ENCODE assay signal across 8 cellular contexts in the genomic region with DNA sequence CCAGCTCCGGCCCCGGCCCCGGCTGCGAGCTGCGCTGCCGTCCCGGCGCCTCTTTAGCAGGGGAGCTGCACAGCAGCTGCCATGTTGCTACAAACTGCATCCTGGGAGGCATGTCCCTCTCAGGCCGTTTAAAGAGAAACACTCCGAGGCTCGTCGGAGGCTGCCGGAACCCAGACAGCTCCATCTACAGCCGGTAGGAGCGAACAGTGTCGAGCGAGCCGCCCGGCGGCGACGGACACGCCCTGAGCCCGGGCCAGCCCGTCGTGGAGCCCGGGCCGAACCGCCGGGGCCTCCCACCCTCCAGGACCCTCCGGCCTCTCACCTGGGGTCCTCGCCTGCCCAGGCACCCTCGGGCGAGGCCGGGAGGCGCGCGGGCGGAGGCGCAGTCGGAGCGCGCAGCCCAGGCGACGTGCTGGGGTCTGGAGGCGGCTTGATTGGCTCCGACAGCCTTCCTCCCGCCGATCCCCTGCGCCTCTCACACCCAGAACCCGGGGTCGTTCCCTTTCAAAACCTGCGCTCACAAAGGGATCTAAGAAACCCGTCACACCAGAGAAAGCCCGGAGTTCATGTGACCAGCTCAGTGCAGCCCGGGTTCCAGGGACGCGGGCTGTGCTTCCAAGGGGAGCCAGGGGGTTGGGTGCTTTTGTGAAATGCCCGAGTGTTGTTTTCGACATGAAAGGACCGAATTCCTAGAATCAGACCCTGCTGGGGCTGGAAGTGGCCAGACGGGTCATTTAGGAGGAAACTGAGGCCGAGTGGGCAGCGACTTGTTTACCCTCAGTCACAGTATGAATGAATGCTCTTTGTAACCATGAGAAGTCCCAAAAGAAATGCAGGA. TPM values are rescaled to one million over a fixed set of nuclear protein-coding genes. Genes with fewer than 3 reads are reported as not detected.
DNase-seq lines count a peak whose midpoint lies in the region; ATAC-seq and TF ChIP-seq lines count a peak whose summit lies in the region.

Gene ZNF777 (minus strand): TSS at position 570 of the 838 bp plus-strand sequence. CDS start 5,040 bp downstream, outside the sequence.

- no peaks in the 10 kb centered on the region; the same call in 1 of the 2 replicates for H3K27me3 ChIP-seq in MM.1S (replicated peaks; ENCODE audit: insufficient read depth, low read length)
- no peaks in the 10 kb centered on the region for H3K27me3 ChIP-seq in cardiac muscle cell

- peaks cover 37% of the 10 kb centered on the region for H3K4me1 Mint-ChIP-seq in activated naive CD8-positive, alpha-beta T cell (ENCODE audit: low read depth)
- peaks cover 21% of the 10 kb centered on the region for H3K4me1 Mint-ChIP-seq in type B pancreatic cell (ENCODE audit: unreplicated experiment)

- H3K9ac ChIP-seq in MM.1S (ENCODE audit: low read length) = peak within 1 kb of the TSS; percentile 56; the same call in 1 of the 2 replicates

- no peaks in the 10 kb centered on the region for H3K9me3 ChIP-seq in MM.1S (replicated peaks; ENCODE audit: insufficient read depth, low read length)
- H3K9me3 ChIP-seq in cardiac muscle cell (ENCODE audit: low read depth) = no peaks in the 10 kb centered on the region

- H3K27ac ChIP-seq in MM.1S (ENCODE audit: low read length) (no peak within 1 kb of the TSS), cardiac muscle cell (peak within 1 kb of the TSS; percentile 57)

- H4K20me1 ChIP-seq in MM.1S (ENCODE audit: insufficient read depth, low read length) = no peaks in the 10 kb centered on the region

- H3K4me1 ChIP-seq in MM.1S (ENCODE audit: low read length) (peaks cover 12% of the 10 kb centered on the region; the same call in 1 of the 2 replicates), cardiac muscle cell (ENCODE audit: low read depth) (peaks cover 10% of the 10 kb centered on the region)

- H3K4me3 Mint-ChIP-seq in activated naive CD8-positive, alpha-beta T cell = peak within 1 kb of the TSS; percentile 86
- peak within 1 kb of the TSS; percentile 92 for H3K4me3 Mint-ChIP-seq in type B pancreatic cell

- TF ChIP-seq CTCF in MM.1S (IDR thresholded peaks at IDR 0.05; ENCODE audit: low read length) (peak; percentile 78), cardiac muscle cell (IDR thresholded peaks at IDR 0.05; ENCODE audit: low read depth, low read length) (peak; percentile 50), type B pancreatic cell (conservative IDR thresholded peaks at IDR 0.05) (peak; percentile 70)

- H3K36me3 Mint-ChIP-seq in activated naive CD8-positive, alpha-beta T cell = no peaks in the 10 kb centered on the region
- H3K36me3 Mint-ChIP-seq in type B pancreatic cell = peaks cover 4% of the 10 kb centered on the region

- peak within 1 kb of the TSS; percentile 87 for H3K4me3 ChIP-seq in GM08714 (ENCODE audit: low read length)
- peak within 1 kb of the TSS; percentile 77 for H3K4me3 ChIP-seq in MM.1S (ENCODE audit: low read length)
- peak within 1 kb of the TSS; percentile 86 for H3K4me3 ChIP-seq in cardiac muscle cell

- H3K79me2 ChIP-seq in MM.1S (ENCODE audit: low read length) = peaks cover 35% of the 10 kb centered on the region

- peak within 1 kb of the TSS; percentile 99 for H2AFZ ChIP-seq in MM.1S (ENCODE audit: low read length)

- H3F3A ChIP-seq in MM.1S (ENCODE audit: insufficient read depth, low read length) = peaks cover 3% of the 10 kb centered on the region; the same call in 1 of the 2 replicates

- no peaks in the 10 kb centered on the region for H3K9me2 ChIP-seq in MM.1S (replicated peaks; ENCODE audit: insufficient read depth, low read length)

- ATAC-seq in SK-N-SH treated with all-trans-retinoic acid at 6 μM for 48 hours = peak; percentile 100

- H3K27me3 Mint-ChIP-seq in activated naive CD8-positive, alpha-beta T cell = no peaks in the 10 kb centered on the region
- H3K27me3 Mint-ChIP-seq in type B pancreatic cell = peaks cover 9% of the 10 kb centered on the region

- H3K27ac Mint-ChIP-seq in activated naive CD8-positive, alpha-beta T cell = peak within 1 kb of the TSS; percentile 86
- H3K27ac Mint-ChIP-seq in type B pancreatic cell = peak within 1 kb of the TSS; percentile 79

- H3K9me3 Mint-ChIP-seq in activated naive CD8-positive, alpha-beta T cell (ENCODE audit: low read depth) = no peaks in the 10 kb centered on the region
- no peaks in the 10 kb centered on the region for H3K9me3 Mint-ChIP-seq in type B pancreatic cell

- H3K36me3 ChIP-seq in MM.1S (replicated peaks; ENCODE audit: insufficient read depth, low read length) (no peaks in the 10 kb centered on the region; the same call in none of the 2 replicates), cardiac muscle cell (no peaks in the 10 kb centered on the region)

- DNase-seq in HCEC 1CT (peak; percentile 89), MM.1S (peak; percentile 96), cardiac muscle cell (ENCODE audit: low read depth in 1 of 2, low spot score in 1 of 2) (peak; percentile 89 to 91), pons (ENCODE audit: low spot score) (peak; percentile 75), type B pancreatic cell (ENCODE audit: extremely low spot score, unreplicated experiment) (peak; percentile 81)

- peak within 1 kb of the TSS; percentile 95 for H3K4me2 ChIP-seq in MM.1S (ENCODE audit: low read depth, low read length)

TF ChIP-seq in SK-N-SH treated with all-trans-retinoic acid at 6 μM for 48 hours, 23 proteins besides CTCF, POLR2A, EP300 and RAD21:
- TF ChIP-seq PPARA (CRISPR knock-in tag; IDR thresholded peaks at IDR 0.05; ENCODE audit: borderline replicate concordance) (no peak), ZC3H10 (CRISPR knock-in tag; IDR thresholded peaks at IDR 0.05) (no peak), ZFP3 (CRISPR knock-in tag; IDR thresholded peaks at IDR 0.05) (peak; percentile 93), ZNF565 (CRISPR knock-in tag; conservative IDR thresholded peaks at IDR 0.05; ENCODE audit: low read depth) (no peak), PATZ1 (CRISPR knock-in tag; IDR thresholded peaks at IDR 0.05; ENCODE audit: borderline replicate concordance) (no peak), ZNF8 (CRISPR knock-in tag; IDR thresholded peaks at IDR 0.05) (no peak)
- TF ChIP-seq, protein P1, sequence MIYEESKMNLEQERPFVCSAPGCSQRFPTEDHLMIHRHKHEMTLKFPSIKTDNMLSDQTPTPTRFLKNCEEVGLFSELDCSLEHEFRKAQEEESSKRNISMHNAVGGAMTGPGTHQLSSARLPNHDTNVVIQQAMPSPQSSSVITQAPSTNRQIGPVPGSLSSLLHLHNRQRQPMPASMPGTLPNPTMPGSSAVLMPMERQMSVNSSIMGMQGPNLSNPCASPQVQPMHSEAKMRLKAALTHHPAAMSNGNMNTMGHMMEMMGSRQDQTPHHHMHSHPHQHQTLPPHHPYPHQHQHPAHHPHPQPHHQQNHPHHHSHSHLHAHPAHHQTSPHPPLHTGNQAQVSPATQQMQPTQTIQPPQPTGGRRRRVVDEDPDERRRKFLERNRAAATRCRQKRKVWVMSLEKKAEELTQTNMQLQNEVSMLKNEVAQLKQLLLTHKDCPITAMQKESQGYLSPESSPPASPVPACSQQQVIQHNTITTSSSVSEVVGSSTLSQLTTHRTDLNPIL (CRISPR knock-in tag; IDR thresholded peaks at IDR 0.05; ENCODE audit: low read depth) = no peak

RNA-seq across cellular contexts. Expression of gene ZNF777, which starts in this region (rescaled TPM):
- total RNA-seq in cardiac muscle cell (16.0 and 19.5 TPM in 2 replicates), type B pancreatic cell (ENCODE audit: low replicate concordance) (17.4 and 17.6 TPM in 2 replicates)
- 17.6 and 20.0 TPM in 2 replicates for polyA plus RNA-seq in cardiac muscle cell
